Comparison of ENCODE assay signal across 9 cellular contexts in the genomic region with DNA sequence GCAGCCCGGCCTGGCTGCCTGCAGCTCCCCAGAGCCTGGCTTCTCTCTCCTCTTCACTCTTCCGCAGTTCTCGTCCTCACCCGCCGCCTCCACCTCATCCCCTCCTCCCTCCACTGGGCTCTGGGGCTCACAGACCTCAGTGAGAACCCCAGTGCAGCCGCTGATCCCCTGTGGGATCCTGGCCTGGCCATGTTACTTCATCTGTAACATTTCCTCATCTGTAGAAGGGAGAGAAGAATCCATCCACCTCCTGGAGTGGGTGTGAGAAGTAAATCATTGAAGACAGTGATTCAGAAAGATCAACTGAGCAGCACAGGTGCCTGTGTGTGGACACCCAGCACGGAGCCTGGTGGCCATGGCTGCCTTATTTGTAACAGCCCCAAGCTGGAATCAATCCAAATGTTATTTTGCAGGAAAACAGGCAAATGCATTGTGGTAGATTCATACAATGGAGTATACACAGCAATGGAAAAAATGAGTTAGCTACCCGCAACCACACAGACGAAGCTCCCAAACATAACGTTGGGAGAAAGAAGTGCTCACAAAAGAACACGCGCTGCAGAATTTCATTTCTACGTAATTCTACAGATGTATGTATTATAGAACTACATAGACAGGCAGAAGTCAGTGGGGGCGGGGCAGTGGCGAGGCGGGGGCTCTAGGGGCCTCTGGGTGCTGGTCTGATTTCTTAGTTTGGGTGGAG. TPM values are rescaled to one million over a fixed set of nuclear protein-coding genes. Genes with fewer than 3 reads are reported as not detected.
DNase-seq lines count a peak whose midpoint lies in the region; ATAC-seq and TF ChIP-seq lines count a peak whose summit lies in the region.
"Had no signal": no experiment of that assay in that cellular context is flagged by ENCODE, and none has a peak within 500 bp of the region (broad histone marks: within the 10 kb centered on the region; RNA-seq: fewer than 3 reads in every experiment).

No MANE protein-coding gene starts in this region.

- peak overlapping the region; percentile 96 for H3K27ac Mint-ChIP-seq in activated CD4-positive, alpha-beta memory T cell treated with anti-CD3 and anti-CD28 coated beads for 36 hours

- no peaks in the 10 kb centered on the region for H3K9me3 ChIP-seq in thymus (ENCODE audit: control insufficient read depth)
- H3K9me3 ChIP-seq in PC-3 (ENCODE audit: low read length): no peaks in the 10 kb centered on the region
- H3K9me3 ChIP-seq: SJSA1 had no signal

- H3K36me3 ChIP-seq in thymus (ENCODE audit: control insufficient read depth, insufficient read depth) (peaks cover 11% of the 10 kb centered on the region), PC-3 (ENCODE audit: low read depth, low read length) (no peaks in the 10 kb centered on the region)
- H3K36me3 ChIP-seq: SJSA1 had no signal

- H3K4me3 ChIP-seq in thymus (ENCODE audit: low read length): no peak overlapping the region
- no peak overlapping the region for H3K4me3 ChIP-seq in PC-3 (ENCODE audit: low read length)
- H3K4me3 ChIP-seq: SJSA1 had no signal

- POLR2A ChIA-PET in activated CD4-positive, alpha-beta memory T cell treated with anti-CD3 and anti-CD28 coated beads for 36 hours (lab: Charles Lee): interaction anchor here (1.2 to 3.3 kb wide), 3 partner anchors 9 to 16 kb away, joined by 3 to 29 read pairs (median 5); partner anchors contain the start of gene LAPTM5
- POLR2A ChIA-PET in PC-3 (lab: Charles Lee; ENCODE audit: unreplicated experiment): no interaction called here

- H3K27me3 Mint-ChIP-seq in activated CD4-positive, alpha-beta memory T cell treated with anti-CD3 and anti-CD28 coated beads for 36 hours: no peaks in the 10 kb centered on the region

- no peaks in the 10 kb centered on the region for H3F3A ChIP-seq in PC-3 (ENCODE audit: low read length, unreplicated experiment)

- H2AFZ ChIP-seq in PC-3 (ENCODE audit: low read length): no peak overlapping the region

- CTCF ChIA-PET in activated CD4-positive, alpha-beta memory T cell treated with anti-CD3 and anti-CD28 coated beads for 36 hours (lab: Charles Lee): interaction anchor here (0.7 to 9.6 kb wide), 9 partner anchors 10 to 1567 kb away, joined by 3 to 63 read pairs (median 4); partner anchors contain the start of gene SRSF4
- CTCF ChIA-PET in PC-3 (lab: Charles Lee): no interaction called here

- H3K4me2 ChIP-seq in PC-3 (ENCODE audit: low read length): no peak overlapping the region

- H3K9me2 ChIP-seq in PC-3 (replicated peaks; ENCODE audit: low read length): no peaks in the 10 kb centered on the region

- BruUV-seq in PC-3 (replicated peaks; lab: Mats Ljungman, UMichigan): no TSS peak

- no peaks in the 10 kb centered on the region for H3K9me3 Mint-ChIP-seq in activated CD4-positive, alpha-beta memory T cell treated with anti-CD3 and anti-CD28 coated beads for 36 hours

- H3K9ac ChIP-seq in PC-3 (ENCODE audit: low read length): no peak overlapping the region

- ATAC-seq in PC-3: no peak

- H3K27ac ChIP-seq in thymus (ENCODE audit: low read depth) (peak overlapping the region; percentile 79), PC-3 (ENCODE audit: low read length) (no peak overlapping the region)
- H3K27ac ChIP-seq: SJSA1 had no signal

- peaks cover 98% of the 10 kb centered on the region for H3K4me1 Mint-ChIP-seq in activated CD4-positive, alpha-beta memory T cell treated with anti-CD3 and anti-CD28 coated beads for 36 hours (ENCODE audit: low read depth)

- WGBS in thymus: 80% methylated on average over 16 of the region's 16 CpGs

- H3K4me3 Mint-ChIP-seq in activated CD4-positive, alpha-beta memory T cell treated with anti-CD3 and anti-CD28 coated beads for 36 hours: peak overlapping the region; percentile 68

- H3K27me3 ChIP-seq in thymus (ENCODE audit: control insufficient read depth, insufficient read depth) (no peaks in the 10 kb centered on the region), PC-3 (ENCODE audit: low read length) (peaks cover 6% of the 10 kb centered on the region; the same call in 1 of the 2 replicates)
- H3K27me3 ChIP-seq: SJSA1 had no signal

- H4K20me1 ChIP-seq in PC-3 (ENCODE audit: low read length): no peaks in the 10 kb centered on the region

- H3K79me2 ChIP-seq in PC-3 (ENCODE audit: low read length): no peaks in the 10 kb centered on the region

- DNase-seq in activated naive CD4-positive, alpha-beta T cell treated with Interleukin-2 at 50 U/mL for 16 hours: peak; percentile 42
- DNase-seq in activated naive CD4-positive, alpha-beta T cell (lab: John Stamatoyannopoulos, UW): no peak
- peak; percentile 62 for DNase-seq in activated CD4-positive, alpha-beta memory T cell treated with anti-CD3 and anti-CD28 coated beads for 36 hours
- DNase-seq in hippocampal formation (lab: John Stamatoyannopoulos, UW) (peak; percentile 48 to 77), PC-3 (no peak), RPMI8226 (no peak), NCI-H187 treated with DMSO at 0.1 percent for 48 hours (lab: John Stamatoyannopoulos, UW) (no peak)

- intact Hi-C loops in activated CD4-positive, alpha-beta memory T cell treated with anti-CD3 and anti-CD28 coated beads for 36 hours (cut with micrococcal nuclease): no loop called here
- intact Hi-C loops in PC-3 (cut with micrococcal nuclease): no loop called here

- H3K4me1 ChIP-seq in thymus (ENCODE audit: control insufficient read depth, insufficient read depth, low read length): peaks cover 73% of the 10 kb centered on the region
- H3K4me1 ChIP-seq in PC-3 (ENCODE audit: insufficient read depth, low read length): no peaks in the 10 kb centered on the region

- peaks cover 22% of the 10 kb centered on the region for H3K36me3 Mint-ChIP-seq in activated CD4-positive, alpha-beta memory T cell treated with anti-CD3 and anti-CD28 coated beads for 36 hours

- no peak for TF ChIP-seq CTCF in PC-3 (conservative IDR thresholded peaks at IDR 0.05; ENCODE audit: low read depth, low read length)

RNA-seq across cellular contexts. Expression of gene LAPTM5, which starts 8.7 kb away (rescaled TPM):
- 100 to 1,000 TPM; 190 to 196 TPM for total RNA-seq in activated CD4-positive, alpha-beta memory T cell treated with anti-CD3 and anti-CD28 coated beads for 36 hours
- 364 TPM for polyA plus RNA-seq in thymus
- not detected in 2 replicates for total RNA-seq in PC-3 (2014; rRNA removed)
- total RNA-seq: SJSA1 had no signal

RNA-seq across cellular contexts. Expression of gene MATN1, which starts 25.5 kb away (rescaled TPM):
- under 1 TPM in 1 of 2 experiments, not detected in 1; 0.34 TPM for total RNA-seq in activated CD4-positive, alpha-beta memory T cell treated with anti-CD3 and anti-CD28 coated beads for 36 hours
- 0.27 TPM for polyA plus RNA-seq in thymus
- total RNA-seq in PC-3 (2014; rRNA removed): 0.63 TPM in 1 of 2 replicates, not detected in the other

Comparison
In these comparisons a context has a peak if more than half of its experiments do, and no peak if none do; other contexts are left out.
1. DNase-seq: peak in activated naive CD4-positive, alpha-beta T cell treated with Interleukin-2 at 50 U/mL for 16 hours (single experiment), activated CD4-positive, alpha-beta memory T cell treated with anti-CD3 and anti-CD28 coated beads for 36 hours (single experiment) and hippocampal formation (2 of 2); none in activated naive CD4-positive, alpha-beta T cell (0 of 4), PC-3 (single experiment), RPMI8226 (single experiment) and NCI-H187 treated with DMSO at 0.1 percent for 48 hours (single experiment).
2. RNA of gene LAPTM5, which starts 8.7 kb away (total RNA-seq): 190 to 196 TPM in activated CD4-positive, alpha-beta memory T cell treated with anti-CD3 and anti-CD28 coated beads for 36 hours; not detected in PC-3; every median in the first group is over 100 times any median in the second.